ENCODE assay signal across 1 cellular context in the genomic region with DNA sequence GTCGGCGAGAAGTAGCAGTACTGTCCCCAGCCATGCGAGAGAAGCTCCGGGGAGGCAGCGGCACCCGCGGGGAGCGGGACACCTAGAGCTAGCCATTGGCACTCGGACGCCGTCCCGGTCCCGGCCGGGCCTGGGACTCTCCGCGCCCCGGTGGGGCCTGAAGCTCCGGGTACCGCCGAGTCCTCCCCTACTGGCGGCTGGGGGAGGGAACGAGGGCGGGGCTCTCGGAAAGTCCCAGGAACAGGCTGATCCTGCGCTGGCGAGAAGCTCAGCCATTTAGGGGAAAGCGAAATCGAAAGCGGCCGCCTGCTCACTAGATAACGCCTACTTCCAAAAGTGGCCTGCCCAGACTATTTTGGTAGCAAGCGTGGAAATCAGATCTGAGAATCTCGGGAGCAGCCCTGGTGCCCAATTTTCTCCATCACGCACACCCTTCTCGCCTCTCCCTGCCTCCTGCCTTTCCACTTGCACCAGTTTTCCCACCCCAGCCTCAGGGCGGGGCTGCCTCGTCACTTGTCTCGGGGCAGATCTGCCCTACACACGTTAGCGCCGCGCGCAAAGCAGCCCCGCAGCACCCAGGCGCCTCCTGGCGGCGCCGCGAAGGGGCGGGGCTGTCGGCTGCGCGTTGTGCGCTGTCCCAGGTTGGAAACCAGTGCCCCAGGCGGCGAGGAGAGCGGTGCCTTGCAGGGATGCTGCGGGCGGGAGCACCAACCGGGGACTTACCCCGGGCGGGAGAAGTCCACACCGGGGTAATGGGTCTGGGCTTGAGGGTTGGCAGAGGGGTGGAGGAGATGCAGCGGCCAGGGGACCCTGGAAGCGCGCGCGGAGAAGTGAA.
TF ChIP-seq lines count a peak whose summit lies in the region.

TSS of gene PSMB9 (plus strand) at position 652 of the 835 bp plus-strand sequence. CDS start at position 690, 38 bp downstream.
TSS of gene TAP1 (minus strand) at position 164 of the 835 bp plus-strand sequence. CDS start at position 96, 68 bp downstream.

TF ChIP-seq in K562, 482 proteins besides CTCF, POLR2A, EP300 and RAD21 (continued from another document and continues in another):
- no peak for TF ChIP-seq RERE (CRISPR knock-in tag; IDR thresholded peaks at IDR 0.05; ENCODE audit: borderline replicate concordance)
- no peak for TF ChIP-seq NR0B1 (IDR thresholded peaks at IDR 0.05; ENCODE audit: partially characterized antibody)
- no peak for TF ChIP-seq PURB (CRISPR knock-in tag; IDR thresholded peaks at IDR 0.05; ENCODE audit: low read depth)
- no peak for TF ChIP-seq CBFA2T2 (conservative IDR thresholded peaks at IDR 0.05)
- 0 out of 2 replicates have a peak, but pooled peaks have one; percentile 33 for TF ChIP-seq ZNF217 (CRISPR knock-in tag; IDR thresholded peaks at IDR 0.05)
- TF ChIP-seq LCOR (CRISPR knock-in tag; IDR thresholded peaks at IDR 0.05), result peak; percentile 97
- TF ChIP-seq ATF1 (CRISPR knock-in tag; IDR thresholded peaks at IDR 0.05), result peak; percentile 75
- TF ChIP-seq ATF1 (tag; IDR thresholded peaks at IDR 0.05), result peak; percentile 99
- 0 out of 2 replicates have a peak, but pooled peaks have one; percentile 36 for TF ChIP-seq MIER1 (IDR thresholded peaks at IDR 0.05; ENCODE audit: low read depth)
- peak; percentile 54 for TF ChIP-seq FUS (optimal IDR thresholded peaks at IDR 0.05; ENCODE audit: low read depth, low read length)
- TF ChIP-seq, protein P1, sequence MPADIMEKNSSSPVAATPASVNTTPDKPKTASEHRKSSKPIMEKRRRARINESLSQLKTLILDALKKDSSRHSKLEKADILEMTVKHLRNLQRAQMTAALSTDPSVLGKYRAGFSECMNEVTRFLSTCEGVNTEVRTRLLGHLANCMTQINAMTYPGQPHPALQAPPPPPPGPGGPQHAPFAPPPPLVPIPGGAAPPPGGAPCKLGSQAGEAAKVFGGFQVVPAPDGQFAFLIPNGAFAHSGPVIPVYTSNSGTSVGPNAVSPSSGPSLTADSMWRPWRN (IDR thresholded peaks at IDR 0.05; ENCODE audit: low read depth), result peak; percentile 75
- peak; percentile 35 for TF ChIP-seq POLR2B (IDR thresholded peaks at IDR 0.05; ENCODE audit: low read depth, partially characterized antibody)
- TF ChIP-seq ZFP36 (IDR thresholded peaks at IDR 0.05; ENCODE audit: low read depth, low read length, partially characterized antibody), result peak; percentile 16
- peak; percentile 88 for TF ChIP-seq MYC (IDR thresholded peaks at IDR 0.05; ENCODE audit: low read depth, low read length)
- no peak; the same call in 1 of the 2 replicates for TF ChIP-seq MYC (CRISPR knock-in tag; IDR thresholded peaks at IDR 0.05; ENCODE audit: borderline replicate concordance, low read depth)
- peak; percentile 74 for TF ChIP-seq GABPB1 (CRISPR knock-in tag; IDR thresholded peaks at IDR 0.05)
- TF ChIP-seq MLLT1 (IDR thresholded peaks at IDR 0.05), result peak; percentile 46 to 48; a peak in 2 of 4 replicates
- TF ChIP-seq EZH2 (IDR thresholded peaks at IDR 0.05; ENCODE audit: borderline replicate concordance, low read depth, low read length), result no peak
- no peak; the same call in 1 of the 2 replicates for TF ChIP-seq KLF16 (IDR thresholded peaks at IDR 0.05)
- TF ChIP-seq SLC30A9 (CRISPR knock-in tag; IDR thresholded peaks at IDR 0.05), result no peak
- TF ChIP-seq FOSL1 (tag; conservative IDR thresholded peaks at IDR 0.05), result peak; percentile 48; the same call in 1 of the 2 replicates
- peak; percentile 91; the same call in 1 of the 2 replicates for TF ChIP-seq FOXP4 (CRISPR knock-in tag; IDR thresholded peaks at IDR 0.05; ENCODE audit: borderline replicate concordance)
- TF ChIP-seq SMAD3 (CRISPR knock-in tag; conservative IDR thresholded peaks at IDR 0.05), result 0 out of 2 replicates have a peak, but pooled peaks have one; percentile 60
- peak in 1 of 3 experiments; percentile 29 for TF ChIP-seq YY1 (IDR thresholded peaks at IDR 0.05; ENCODE audit: borderline replicate concordance in 1 of 3, control insufficient read depth in 1 of 3, extremely low read depth in 1 of 3, insufficient read depth in 3 of 3, insufficient read length in 1 of 3, insufficient replicate concordance in 2 of 3, low read depth in 1 of 3, low read length in 2 of 3)
- peak; percentile 84 for TF ChIP-seq SMC3 (conservative IDR thresholded peaks at IDR 0.05; ENCODE audit: insufficient read depth, low read depth, low read length)
- TF ChIP-seq C11orf30 (IDR thresholded peaks at IDR 0.05; ENCODE audit: low read depth), result peak; percentile 28; the same call in 1 of the 2 replicates
- TF ChIP-seq MGA (IDR thresholded peaks at IDR 0.05), result peak; percentile 81
